Comparison of ENCODE assay signal across 18 cellular contexts in the genomic region with DNA sequence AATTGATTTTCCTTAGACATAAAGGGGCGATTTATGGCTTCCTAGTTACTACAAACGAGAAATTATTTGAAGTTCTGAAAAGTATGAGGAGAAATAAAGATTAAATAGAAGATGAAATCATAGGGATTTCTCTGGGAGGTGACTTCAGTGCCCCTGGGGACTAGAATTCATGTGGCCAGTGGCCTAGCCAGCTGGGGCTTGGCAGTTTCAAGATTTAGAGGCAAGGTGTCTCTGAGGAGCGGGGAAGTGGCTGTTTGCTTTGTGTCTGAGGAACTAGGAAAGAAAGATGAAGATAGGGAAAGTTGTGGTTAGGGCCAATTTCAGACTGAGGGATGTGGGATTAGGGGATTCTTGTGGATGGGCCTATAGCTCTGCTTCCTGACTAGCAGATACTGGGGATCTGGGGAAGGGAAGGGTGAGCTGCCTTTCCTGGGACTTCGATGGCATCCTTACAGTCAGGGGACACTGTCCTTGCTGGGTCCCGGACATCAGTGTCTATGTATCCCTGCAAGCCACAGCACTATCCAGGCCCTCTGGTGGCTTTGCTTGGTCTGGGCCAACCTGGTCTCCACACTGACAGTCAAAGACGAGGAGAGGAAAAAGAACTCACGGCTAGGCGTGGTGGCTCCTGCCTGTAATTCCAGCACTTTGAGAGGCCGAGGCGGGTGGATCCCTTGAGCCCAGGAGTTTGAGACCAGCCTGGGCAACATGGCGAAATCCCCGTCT. TPM values are rescaled to one million over a fixed set of nuclear protein-coding genes. Genes with fewer than 3 reads are reported as not detected.
DNase-seq lines count a peak whose midpoint lies in the region; ATAC-seq and TF ChIP-seq lines count a peak whose summit lies in the region.
"Had no signal": no experiment of that assay in that cellular context is flagged by ENCODE, and none has a peak within 500 bp of the region (broad histone marks: within the 10 kb centered on the region; RNA-seq: fewer than 3 reads in every experiment).

No MANE protein-coding gene starts in this region.

- H3F3A ChIP-seq in neural progenitor cell (ENCODE audit: low read depth): no peaks in the 10 kb centered on the region

- no peaks in the 10 kb centered on the region for H4K20me1 ChIP-seq in BLaER1 treated with 17β-estradiol and CSF1 and Interleukin-3, amounts not matched to agents 10 nM and 100 nM
- H4K20me1 ChIP-seq in neural progenitor cell (ENCODE audit: low read depth) (no peaks in the 10 kb centered on the region), hepatocyte (ENCODE audit: insufficient read depth, poor library complexity, severe bottlenecking) (no peaks in the 10 kb centered on the region)

- peak overlapping the region; percentile 35 for H3K27ac Mint-ChIP-seq in central memory CD8-positive, alpha-beta T cell (ENCODE audit: low read depth)
- H3K27ac Mint-ChIP-seq in neural progenitor cell: peak overlapping the region; percentile 34
- H3K27ac Mint-ChIP-seq: CD4-positive, alpha-beta memory T cell had no signal

- TF ChIP-seq CTCF in neural progenitor cell (IDR thresholded peaks at IDR 0.05) (no peak), hepatocyte (IDR thresholded peaks at IDR 0.05; ENCODE audit: poor library complexity) (no peak)

- WGBS in hepatocyte (ENCODE audit: low lambda C conversion rate, missing lambda C conversion rate): 91% methylated on average over 12 of the region's 12 CpGs

- H3K4me3 ChIP-seq in BLaER1 treated with 17β-estradiol and CSF1 and Interleukin-3, amounts not matched to agents 10 nM and 100 nM: no peak overlapping the region
- H3K4me3 ChIP-seq in neural progenitor cell (no peak overlapping the region), hepatocyte (no peak overlapping the region)

- no peaks in the 10 kb centered on the region for H3K79me2 ChIP-seq in neural progenitor cell (ENCODE audit: low read depth)
- H3K79me2 ChIP-seq in hepatocyte: no peaks in the 10 kb centered on the region

- H3K27me3 Mint-ChIP-seq in central memory CD8-positive, alpha-beta T cell: peaks cover 18% of the 10 kb centered on the region
- H3K27me3 Mint-ChIP-seq in neural progenitor cell (ENCODE audit: insufficient read depth, low read depth): peaks cover 10% of the 10 kb centered on the region

- H3K4me1 Mint-ChIP-seq in central memory CD8-positive, alpha-beta T cell: no peaks in the 10 kb centered on the region
- peaks cover 9% of the 10 kb centered on the region for H3K4me1 Mint-ChIP-seq in neural progenitor cell
- H3K4me1 Mint-ChIP-seq: CD4-positive, alpha-beta memory T cell had no signal

- no peak for ATAC-seq in central memory CD8-positive, alpha-beta T cell (replicated peaks; ENCODE audit: extremely low read depth, poor library complexity, severe bottlenecking)
- no peak for ATAC-seq in HG03432 (IDR thresholded peaks at IDR 0.05; ENCODE audit: unreplicated experiment)
- no peak for ATAC-seq in HG03571 (IDR thresholded peaks at IDR 0.05; ENCODE audit: unreplicated experiment)

- H3K4me3 Mint-ChIP-seq in central memory CD8-positive, alpha-beta T cell: no peak overlapping the region
- H3K4me3 Mint-ChIP-seq in neural progenitor cell: no peak overlapping the region
- H3K4me3 Mint-ChIP-seq: CD4-positive, alpha-beta memory T cell had no signal

- H3K9me2 ChIP-seq in hepatocyte (replicated peaks; ENCODE audit: insufficient read depth): no peaks in the 10 kb centered on the region

- H2AFZ ChIP-seq in neural progenitor cell (replicated peaks) (no peak overlapping the region), hepatocyte (no peak overlapping the region)

- H3K4me1 ChIP-seq in BLaER1 treated with 17β-estradiol and CSF1 and Interleukin-3, amounts not matched to agents 10 nM and 100 nM: peaks cover 0 to 24% (median 21%) of the 10 kb centered on the region in 10 experiments; a peak in 17 of 20 replicates
- H3K4me1 ChIP-seq in neural progenitor cell (no peaks in the 10 kb centered on the region), hepatocyte (ENCODE audit: insufficient read depth) (no peaks in the 10 kb centered on the region)

- no peaks in the 10 kb centered on the region for H3K27me3 ChIP-seq in BLaER1 treated with 17β-estradiol and CSF1 and Interleukin-3, amounts not matched to agents 10 nM and 100 nM
- H3K27me3 ChIP-seq in neural progenitor cell (no peaks in the 10 kb centered on the region), hepatocyte (no peaks in the 10 kb centered on the region)

- DNase-seq in HuH-7 (ENCODE audit: low spot score) (peak; percentile 34), neural progenitor cell (ENCODE audit: low spot score) (no peak), cerebellar cortex (ENCODE audit: low spot score) (no peak), hepatocyte (ENCODE audit: low spot score) (no peak)
- DNase-seq in central memory CD8-positive, alpha-beta T cell (ENCODE audit: low spot score in 2 of 2): no peak
- DNase-seq: ACHN; CD4-positive, alpha-beta memory T cell; DMS153; DMS79 treated with DMSO at 0.1 percent for 48 hours; EL; HCEC 1CT had no signal

- H3K4me2 ChIP-seq in BLaER1 treated with 17β-estradiol and CSF1 and Interleukin-3, amounts not matched to agents 10 nM and 100 nM: peak overlapping the region in 6 of 11 experiments; percentile 7 to 46 (median 16); a peak in 8 of 22 replicates
- H3K4me2 ChIP-seq in neural progenitor cell (no peak overlapping the region), hepatocyte (no peak overlapping the region)

- H3K36me3 ChIP-seq in BLaER1 treated with 17β-estradiol and CSF1 and Interleukin-3, amounts not matched to agents 10 nM and 100 nM: no peaks in the 10 kb centered on the region
- no peaks in the 10 kb centered on the region for H3K36me3 ChIP-seq in neural progenitor cell
- no peaks in the 10 kb centered on the region for H3K36me3 ChIP-seq in hepatocyte (replicated peaks; ENCODE audit: insufficient read depth, low read depth)

- H3K9ac ChIP-seq in BLaER1 treated with 17β-estradiol and CSF1 and Interleukin-3, amounts not matched to agents 10 nM and 100 nM: no peak overlapping the region
- no peak overlapping the region for H3K9ac ChIP-seq in neural progenitor cell

- H3K9me3 Mint-ChIP-seq in central memory CD8-positive, alpha-beta T cell: no peaks in the 10 kb centered on the region
- no peaks in the 10 kb centered on the region for H3K9me3 Mint-ChIP-seq in neural progenitor cell
- H3K9me3 Mint-ChIP-seq: CD4-positive, alpha-beta memory T cell had no signal

- H3K9me3 ChIP-seq in BLaER1 treated with 17β-estradiol and CSF1 and Interleukin-3, amounts not matched to agents 10 nM and 100 nM (replicated peaks in 1 of 11): no peaks in the 10 kb centered on the region
- H3K9me3 ChIP-seq in neural progenitor cell (ENCODE audit: low read depth) (no peaks in the 10 kb centered on the region), hepatocyte (ENCODE audit: low read depth) (no peaks in the 10 kb centered on the region)

- no peaks in the 10 kb centered on the region for H3K36me3 Mint-ChIP-seq in central memory CD8-positive, alpha-beta T cell (ENCODE audit: insufficient read depth)
- H3K36me3 Mint-ChIP-seq in neural progenitor cell: no peaks in the 10 kb centered on the region
- H3K36me3 Mint-ChIP-seq: CD4-positive, alpha-beta memory T cell had no signal

- no peak overlapping the region for H3K27ac ChIP-seq in BLaER1 treated with 17β-estradiol and CSF1 and Interleukin-3, amounts not matched to agents 10 nM and 100 nM
- H3K27ac ChIP-seq in neural progenitor cell: no peak overlapping the region
- H3K27ac ChIP-seq in hepatocyte: no peak overlapping the region
- H3K27ac ChIP-seq: C4-2B had no signal

RNA-seq across cellular contexts. Expression of a gene that starts 22.4 kb away (rescaled TPM):
- 0.59 TPM in 1 of 2 replicates, not detected in the other for total RNA-seq in neural progenitor cell (ENCODE audit: low replicate concordance)
- 0.64 and 0.90 TPM in 2 replicates for total RNA-seq in hepatocyte
- polyA plus RNA-seq in hepatocyte: 0.32 and 0.33 TPM in 2 replicates
- total RNA-seq: A172, H1, HT1080 had no signal
- polyA plus RNA-seq: H1 had no signal

Comparison
In these comparisons a context has a peak if more than half of its experiments do, and no peak if none do; other contexts are left out.
1. H3K4me2 ChIP-seq: peak in BLaER1 treated with 17β-estradiol and CSF1 and Interleukin-3, amounts not matched to agents 10 nM and 100 nM (6 of 11); none in neural progenitor cell (single experiment) and hepatocyte (single experiment).